In the genomic region with DNA sequence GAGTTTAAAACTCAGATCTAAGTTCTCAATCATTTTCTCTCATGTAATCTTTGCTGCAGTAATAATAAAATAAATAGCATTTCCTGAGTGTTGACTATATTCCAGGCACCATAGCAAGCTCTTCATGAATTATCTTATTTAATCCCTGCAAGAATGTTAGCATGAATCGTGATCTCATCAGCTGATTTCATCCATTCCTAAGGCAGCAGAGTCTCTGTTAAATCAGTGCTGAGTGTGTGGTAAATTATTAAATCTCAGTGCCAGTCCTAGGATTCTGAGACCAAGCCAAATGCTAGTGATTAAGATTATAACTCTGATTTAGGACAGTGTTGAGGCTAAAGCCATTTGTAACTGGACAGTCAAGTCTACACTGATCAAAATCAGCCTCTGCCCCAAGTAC, we compare ENCODE assay signal across 28 cellular contexts.
"Had no signal": no experiment of that assay in that cellular context is flagged by ENCODE, and none has a peak within 500 bp of the region (broad histone marks: within the 10 kb centered on the region; RNA-seq: fewer than 3 reads in every experiment).

No MANE protein-coding gene starts in this region.

- ATAC-seq: activated CD4-positive, CD25-positive, alpha-beta regulatory T cell treated with anti-CD3 and anti-CD28 coated beads, Interleukin-2, amount 50 U/mL, for 24 hours; activated CD8-positive, alpha-beta T cell treated with anti-CD3 and anti-CD28 coated beads for 36 hours; activated T-cell treated with anti-CD3 and anti-CD28 coated beads, Interleukin-2, amount 50 U/mL, for 4 hours; activated T-helper 17 cell treated with anti-CD3 and anti-CD28 coated beads, Interleukin-2, amount 50 U/mL, for 72 hours; effector memory CD8-positive, alpha-beta T cell; gastroesophageal sphincter; T-helper 17 cell had no signal

- H3K36me3 ChIP-seq: brain microvascular endothelial cell, esophagus muscularis mucosa, gastroesophageal sphincter, WERI-Rb-1 had no signal

- H3K27ac ChIP-seq: brain microvascular endothelial cell, esophagus muscularis mucosa, gastroesophageal sphincter, WERI-Rb-1 had no signal

- H3K9me3 ChIP-seq: esophagus muscularis mucosa, gastroesophageal sphincter had no signal

- H3K4me3 ChIP-seq: esophagus muscularis mucosa, gastroesophageal sphincter had no signal

- H3K4me1 ChIP-seq: esophagus muscularis mucosa, gastroesophageal sphincter had no signal

- H3K27me3 ChIP-seq: brain microvascular endothelial cell, esophagus muscularis mucosa, gastroesophageal sphincter had no signal

- DNase-seq: activated B cell treated with CpG ODN at 0.5 μM for 24 hours; activated CD4-positive, alpha-beta T cell treated with anti-CD3 and anti-CD28 coated beads for 48 hours; activated CD4-positive, alpha-beta T cell treated with anti-CD3 and anti-CD28 coated beads, Interleukin-2, amount 50 U/mL, for 1 hour; activated CD4-positive, alpha-beta T cell treated with anti-CD3 and anti-CD28 coated beads, Interleukin-2, amount 50 U/mL, for 48 hours; activated CD8-positive, alpha-beta memory T cell treated with anti-CD3 and anti-CD28 coated beads for 24 hours; activated CD8-positive, alpha-beta T cell treated with anti-CD3 and anti-CD28 coated beads for 36 hours; activated effector memory CD4-positive, alpha-beta T cell treated with Interleukin-2 at 50 U/mL for 16 hours; activated gamma-delta T cell treated with Interleukin-2 at 50 U/mL for 16 hours; activated naive CD4-positive, alpha-beta T cell treated with anti-CD3 and anti-CD28 coated beads, Interleukin-2, amount 50 U/mL, for 16 hours; activated naive CD4-positive, alpha-beta T cell treated with Interleukin-2 at 50 U/mL for 16 hours; activated T-cell treated with anti-CD3 and anti-CD28 coated beads, Interleukin-2, amount 50 U/mL, for 4 hours; amniotic stem cell; anterior cingulate cortex; brain microvascular endothelial cell; cortex of kidney; dermis blood vessel endothelial cell; effector CD4-positive, alpha-beta T cell; effector memory CD8-positive, alpha-beta T cell; erythroblast; foreskin melanocyte; T-helper 1 cell; T-helper 17 cell; T1000; WERI-Rb-1 had no signal
